ENCODE assay signal across 19 cellular contexts in genomic region chr6:46933751-46934150, GRCh38. TPM values are rescaled to one million over a fixed set of nuclear protein-coding genes. Genes with fewer than 3 reads are reported as not detected.
A peak's percentile ranks its signal among the peaks of the same experiment; 100 is the strongest.
DNase-seq lines count a peak whose midpoint lies in the region; ATAC-seq, FAIRE-seq and TF ChIP-seq lines count a peak whose summit lies in the region.
"Had no signal": no experiment of that assay in that cellular context is flagged by ENCODE, and none has a peak within 500 bp of the region (broad histone marks: within the 10 kb centered on the region; RNA-seq: fewer than 3 reads in every experiment).

No MANE protein-coding gene starts in this region.

- no peak for ATAC-seq in Right ventricle myocardium superior (ENCODE audit: poor library complexity)
- ATAC-seq in HG02642 (IDR thresholded peaks at IDR 0.05; ENCODE audit: poor library complexity, unreplicated experiment) = no peak
- no peak for ATAC-seq in GM19397 (IDR thresholded peaks at IDR 0.05; ENCODE audit: unreplicated experiment)

- no peak for DNase-seq in right atrium auricular region (ENCODE audit: low spot score)
- DNase-seq in Right ventricle myocardium superior = no peak
- peak; percentile 48 for DNase-seq in foreskin melanocyte
- DNase-seq in urothelium cell line (ENCODE audit: low spot score) = peak; percentile 31
- no peak for DNase-seq in effector CD8-positive, alpha-beta T cell (lab: John Stamatoyannopoulos, UW)
- DNase-seq: C1 segment of cervical spinal cord, DMS153, H9, Karpas-422, NCI-H1417, NCI-H2029, NCI-H2171 treated with DMSO at 0.1 percent for 48 hours, NCI-H510A, NCI-H82, Peyer's patch had no signal

- no peaks in the 10 kb centered on the region for H3K36me3 Mint-ChIP-seq in nephron (ENCODE audit: low read depth)

- H3K4me1 ChIP-seq in right atrium auricular region = peaks cover 0 to 13% of the 10 kb centered on the region in 2 donors
- H3K4me1 ChIP-seq: Peyer's patch had no signal

- H3K27ac Mint-ChIP-seq in nephron = peak overlapping the region in 2 of 3 experiments; percentile 0 to 1
- H3K27ac Mint-ChIP-seq: H9 had no signal

- H3K4me3 ChIP-seq in right atrium auricular region = no peak overlapping the region
- H3K4me3 ChIP-seq: Peyer's patch had no signal

- H3K27me3 Mint-ChIP-seq in nephron (ENCODE audit: low read depth) = peaks cover 3% of the 10 kb centered on the region

- peak overlapping the region; percentile 46 to 56 for H3K27ac ChIP-seq in right atrium auricular region

- no peaks in the 10 kb centered on the region for H3K9me3 ChIP-seq in right atrium auricular region
- H3K9me3 ChIP-seq: Peyer's patch had no signal

- H3K4me3 Mint-ChIP-seq in nephron = no peak overlapping the region
- H3K4me3 Mint-ChIP-seq: H9 had no signal

- intact Hi-C loops in Right ventricle myocardium superior (cut with DNase I) = no loop called here

- no peaks in the 10 kb centered on the region for H3K9me3 Mint-ChIP-seq in nephron
- H3K9me3 Mint-ChIP-seq: H9 had no signal

- peaks cover 13% of the 10 kb centered on the region for H3K4me1 Mint-ChIP-seq in nephron

- no peaks in the 10 kb centered on the region for H3K36me3 ChIP-seq in right atrium auricular region
- H3K36me3 ChIP-seq: Peyer's patch had no signal

- TF ChIP-seq CTCF in right atrium auricular region (IDR thresholded peaks at IDR 0.05) (no peak), nephron (IDR thresholded peaks at IDR 0.05; ENCODE audit: unreplicated experiment in 3 of 3) (no peak)

- FAIRE-seq in urothelium cell line (lab: Jason Lieb, UNC) = no peak
- FAIRE-seq: A204.1 had no signal

- no peaks in the 10 kb centered on the region for H3K27me3 ChIP-seq in right atrium auricular region
- H3K27me3 ChIP-seq: Peyer's patch had no signal

RNA-seq across cellular contexts. Expression of gene ADGRF5, which starts 12.0 kb away (rescaled TPM):
- 10 to 100 TPM; 38.4 to 59.4 TPM for total RNA-seq in right atrium auricular region
- 41.1 TPM for total RNA-seq in Right ventricle myocardium superior
- total RNA-seq: H9 had no signal

Comparison
In these comparisons a context has a peak if more than half of its experiments do, and no peak if none do; other contexts are left out.
1. DNase-seq: peak in foreskin melanocyte (single experiment) and urothelium cell line (single experiment); none in right atrium auricular region (single experiment), Right ventricle myocardium superior (single experiment) and effector CD8-positive, alpha-beta T cell (single experiment).